ENCODE assay signal across 1 cellular context in genomic region chr13:113296842-113297369, GRCh38.
TF ChIP-seq lines count a peak whose summit lies in the region.

A gene with protein sequence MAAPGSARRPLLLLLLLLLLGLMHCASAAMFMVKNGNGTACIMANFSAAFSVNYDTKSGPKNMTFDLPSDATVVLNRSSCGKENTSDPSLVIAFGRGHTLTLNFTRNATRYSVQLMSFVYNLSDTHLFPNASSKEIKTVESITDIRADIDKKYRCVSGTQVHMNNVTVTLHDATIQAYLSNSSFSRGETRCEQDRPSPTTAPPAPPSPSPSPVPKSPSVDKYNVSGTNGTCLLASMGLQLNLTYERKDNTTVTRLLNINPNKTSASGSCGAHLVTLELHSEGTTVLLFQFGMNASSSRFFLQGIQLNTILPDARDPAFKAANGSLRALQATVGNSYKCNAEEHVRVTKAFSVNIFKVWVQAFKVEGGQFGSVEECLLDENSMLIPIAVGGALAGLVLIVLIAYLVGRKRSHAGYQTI (plus strand): TSS chr13:113297239. CDS start chr13:113297435, 196 bp downstream.

TF ChIP-seq in HEK293, 187 proteins besides CTCF, POLR2A, EP300 and RAD21 (continued from another document):
- TF ChIP-seq PBX3 (CRISPR knock-in tag; IDR thresholded peaks at IDR 0.05) (peak; percentile 95; the same call in 1 of the 2 replicates), TRIM28 (IDR thresholded peaks at IDR 0.05; ENCODE audit: borderline replicate concordance, low read length) (no peak), ZNF423 (tag by site-specific recombination; IDR thresholded peaks at IDR 0.05) (peak; percentile 35; the same call in 1 of the 2 replicates), GLIS2 (tag by site-specific recombination; IDR thresholded peaks at IDR 0.05) (peak; percentile 86), ZNF670 (tag by site-specific recombination; IDR thresholded peaks at IDR 0.05; ENCODE audit: low read depth) (no peak), ZNF677 (tag by site-specific recombination; IDR thresholded peaks at IDR 0.05) (peak; percentile 42), INSM2 (tag by site-specific recombination; IDR thresholded peaks at IDR 0.05) (peak; percentile 99), ZNF2 (tag by site-specific recombination; IDR thresholded peaks at IDR 0.05) (peak; percentile 97), AEBP2 (tag by site-specific recombination; IDR thresholded peaks at IDR 0.05; ENCODE audit: borderline replicate concordance) (0 out of 2 replicates have a peak, but pooled peaks have one; percentile 59), SETDB1 (IDR thresholded peaks at IDR 0.05; ENCODE audit: insufficient read length, low read length) (no peak), ZNF394 (tag by site-specific recombination; IDR thresholded peaks at IDR 0.05; ENCODE audit: borderline replicate concordance) (peak; percentile 87), ZNF335 (tag by site-specific recombination; conservative IDR thresholded peaks at IDR 0.05) (peak; percentile 56), ZNF747 (tag by site-specific recombination; IDR thresholded peaks at IDR 0.05) (no peak), ZNF48 (tag by site-specific recombination; IDR thresholded peaks at IDR 0.05) (no peak), ZBTB7A (tag by site-specific recombination; IDR thresholded peaks at IDR 0.05; ENCODE audit: low read depth) (peak; percentile 100), ZNF350 (tag by site-specific recombination; IDR thresholded peaks at IDR 0.05) (no peak), ZNF830 (tag by site-specific recombination; IDR thresholded peaks at IDR 0.05; ENCODE audit: low read depth) (no peak), OSR2 (tag by site-specific recombination; IDR thresholded peaks at IDR 0.05) (peak; percentile 81), ZNF571 (tag by site-specific recombination; IDR thresholded peaks at IDR 0.05) (no peak), ZBTB8A (tag by site-specific recombination; IDR thresholded peaks at IDR 0.05) (peak; percentile 86), ZSCAN16 (tag by site-specific recombination; IDR thresholded peaks at IDR 0.05) (peak; percentile 68), ZFHX2 (tag by site-specific recombination; conservative IDR thresholded peaks at IDR 0.05) (peak; percentile 95), PRDM1 (tag by site-specific recombination; IDR thresholded peaks at IDR 0.05) (peak; percentile 97), ZNF211 (tag by site-specific recombination; IDR thresholded peaks at IDR 0.05; ENCODE audit: low read depth) (no peak), ZNF112 (tag by site-specific recombination; IDR thresholded peaks at IDR 0.05) (no peak), ZNF354C (tag by site-specific recombination; IDR thresholded peaks at IDR 0.05; ENCODE audit: borderline replicate concordance, low read depth) (no peak), ZNF776 (tag by site-specific recombination; IDR thresholded peaks at IDR 0.05; ENCODE audit: borderline replicate concordance) (no peak), PRDM4 (tag by site-specific recombination; IDR thresholded peaks at IDR 0.05) (peak; percentile 92), ZNF341 (tag by site-specific recombination; IDR thresholded peaks at IDR 0.05; ENCODE audit: low read depth) (peak; percentile 46; the same call in 1 of the 2 replicates), ZNF600 (tag by site-specific recombination; IDR thresholded peaks at IDR 0.05) (peak; percentile 87), ZNF555 (tag by site-specific recombination; conservative IDR thresholded peaks at IDR 0.05) (no peak), ZNF155 (tag by site-specific recombination; IDR thresholded peaks at IDR 0.05) (no peak), ZNF843 (tag by site-specific recombination; IDR thresholded peaks at IDR 0.05) (peak; percentile 88), ZNF362 (tag by site-specific recombination; IDR thresholded peaks at IDR 0.05) (peak; percentile 60; the same call in 1 of the 2 replicates), TCF7L2 (IDR thresholded peaks at IDR 0.05; ENCODE audit: borderline replicate concordance, low read depth, low read length) (no peak), ZNF391 (tag by site-specific recombination; IDR thresholded peaks at IDR 0.05; ENCODE audit: borderline replicate concordance, low read depth) (peak; percentile 99), ZBTB10 (tag by site-specific recombination; IDR thresholded peaks at IDR 0.05) (peak; percentile 54; the same call in 1 of the 2 replicates)
- TF ChIP-seq, protein P1, sequence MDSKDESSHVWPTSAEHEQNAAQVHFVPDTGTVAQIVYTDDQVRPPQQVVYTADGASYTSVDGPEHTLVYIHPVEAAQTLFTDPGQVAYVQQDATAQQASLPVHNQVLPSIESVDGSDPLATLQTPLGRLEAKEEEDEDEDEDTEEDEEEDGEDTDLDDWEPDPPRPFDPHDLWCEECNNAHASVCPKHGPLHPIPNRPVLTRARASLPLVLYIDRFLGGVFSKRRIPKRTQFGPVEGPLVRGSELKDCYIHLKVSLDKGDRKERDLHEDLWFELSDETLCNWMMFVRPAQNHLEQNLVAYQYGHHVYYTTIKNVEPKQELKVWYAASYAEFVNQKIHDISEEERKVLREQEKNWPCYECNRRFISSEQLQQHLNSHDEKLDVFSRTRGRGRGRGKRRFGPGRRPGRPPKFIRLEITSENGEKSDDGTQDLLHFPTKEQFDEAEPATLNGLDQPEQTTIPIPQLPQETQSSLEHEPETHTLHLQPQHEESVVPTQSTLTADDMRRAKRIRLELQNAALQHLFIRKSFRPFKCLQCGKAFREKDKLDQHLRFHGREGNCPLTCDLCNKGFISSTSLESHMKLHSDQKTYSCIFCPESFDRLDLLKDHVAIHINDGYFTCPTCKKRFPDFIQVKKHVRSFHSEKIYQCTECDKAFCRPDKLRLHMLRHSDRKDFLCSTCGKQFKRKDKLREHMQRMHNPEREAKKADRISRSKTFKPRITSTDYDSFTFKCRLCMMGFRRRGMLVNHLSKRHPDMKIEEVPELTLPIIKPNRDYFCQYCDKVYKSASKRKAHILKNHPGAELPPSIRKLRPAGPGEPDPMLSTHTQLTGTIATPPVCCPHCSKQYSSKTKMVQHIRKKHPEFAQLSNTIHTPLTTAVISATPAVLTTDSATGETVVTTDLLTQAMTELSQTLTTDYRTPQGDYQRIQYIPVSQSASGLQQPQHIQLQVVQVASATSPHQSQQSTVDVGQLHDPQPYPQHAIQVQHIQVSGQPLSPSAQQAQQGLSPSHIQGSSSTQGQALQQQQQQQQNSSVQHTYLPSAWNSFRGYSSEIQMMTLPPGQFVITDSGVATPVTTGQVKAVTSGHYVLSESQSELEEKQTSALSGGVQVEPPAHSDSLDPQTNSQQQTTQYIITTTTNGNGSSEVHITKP (tag by site-specific recombination; IDR thresholded peaks at IDR 0.05): no peak
- TF ChIP-seq, protein P2, sequence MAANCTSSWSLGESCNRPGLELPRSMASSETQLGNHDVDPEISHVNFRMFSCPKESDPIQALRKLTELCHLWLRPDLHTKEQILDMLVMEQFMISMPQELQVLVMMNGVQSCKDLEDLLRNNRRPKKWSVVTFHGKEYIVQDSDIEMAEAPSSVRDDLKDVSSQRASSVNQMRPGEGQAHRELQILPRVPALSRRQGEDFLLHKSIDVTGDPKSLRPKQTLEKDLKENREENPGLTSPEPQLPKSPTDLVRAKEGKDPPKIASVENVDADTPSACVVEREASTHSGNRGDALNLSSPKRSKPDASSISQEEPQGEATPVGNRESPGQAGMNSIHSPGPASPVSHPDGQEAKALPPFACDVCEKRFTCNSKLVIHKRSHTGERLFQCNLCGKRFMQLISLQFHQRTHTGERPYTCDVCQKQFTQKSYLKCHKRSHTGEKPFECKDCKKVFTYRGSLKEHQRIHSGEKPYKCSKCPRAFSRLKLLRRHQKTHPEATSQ (tag by site-specific recombination; IDR thresholded peaks at IDR 0.05): peak; percentile 92
